Comparison of ENCODE assay signal across 1 cellular context in the genomic region with DNA sequence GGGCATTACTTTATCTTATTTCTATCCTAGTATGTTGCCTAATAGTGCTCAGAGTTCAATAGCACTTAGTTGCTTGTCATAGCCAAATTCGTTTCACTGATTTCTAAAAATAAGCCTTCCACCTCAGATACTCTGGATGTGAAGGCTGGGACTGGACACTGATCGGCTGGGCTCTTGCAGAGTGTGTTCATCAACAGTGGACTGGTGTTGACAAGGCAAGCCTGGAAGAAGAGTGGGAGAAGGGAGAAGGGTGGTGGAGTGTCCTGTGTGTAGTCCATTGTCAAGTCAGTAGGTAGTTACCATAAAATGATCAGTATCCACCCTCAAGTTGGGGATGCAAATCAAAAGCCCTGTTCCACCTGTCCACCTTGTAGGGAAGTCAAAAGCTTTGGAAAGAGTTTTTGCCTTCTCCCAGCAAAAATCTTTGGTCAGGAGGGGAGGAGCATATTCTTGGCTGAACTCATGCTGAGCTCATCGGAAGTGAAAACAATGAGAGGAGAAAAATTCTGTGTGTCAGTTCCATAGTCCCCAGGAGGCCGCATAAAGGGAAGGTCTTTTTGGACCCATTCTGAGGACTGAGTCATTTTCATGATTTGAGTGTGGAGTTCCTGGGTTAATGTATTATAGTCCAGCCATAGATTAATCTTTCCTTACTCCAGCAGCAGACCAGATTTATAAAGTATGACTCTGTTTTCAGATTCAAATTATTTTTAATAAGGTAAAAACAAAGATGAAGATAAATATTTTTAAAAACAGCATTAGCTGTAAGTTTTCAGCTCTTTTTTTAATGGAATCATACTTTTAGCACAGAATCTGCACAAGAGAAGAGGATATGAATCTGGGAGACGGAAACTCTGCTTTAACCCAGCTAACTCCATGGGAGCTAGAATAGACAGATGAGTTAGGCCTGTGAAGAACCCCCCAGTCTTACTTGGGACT.
A peak's percentile ranks its signal among the peaks of the same experiment; 100 is the strongest.
TF ChIP-seq lines count a peak whose summit lies in the region.

No MANE protein-coding gene starts in this region.

TF ChIP-seq in HepG2, 621 proteins besides CTCF, POLR2A, EP300 and RAD21 (continued from another document and continues in another):
- TF ChIP-seq, protein P1, sequence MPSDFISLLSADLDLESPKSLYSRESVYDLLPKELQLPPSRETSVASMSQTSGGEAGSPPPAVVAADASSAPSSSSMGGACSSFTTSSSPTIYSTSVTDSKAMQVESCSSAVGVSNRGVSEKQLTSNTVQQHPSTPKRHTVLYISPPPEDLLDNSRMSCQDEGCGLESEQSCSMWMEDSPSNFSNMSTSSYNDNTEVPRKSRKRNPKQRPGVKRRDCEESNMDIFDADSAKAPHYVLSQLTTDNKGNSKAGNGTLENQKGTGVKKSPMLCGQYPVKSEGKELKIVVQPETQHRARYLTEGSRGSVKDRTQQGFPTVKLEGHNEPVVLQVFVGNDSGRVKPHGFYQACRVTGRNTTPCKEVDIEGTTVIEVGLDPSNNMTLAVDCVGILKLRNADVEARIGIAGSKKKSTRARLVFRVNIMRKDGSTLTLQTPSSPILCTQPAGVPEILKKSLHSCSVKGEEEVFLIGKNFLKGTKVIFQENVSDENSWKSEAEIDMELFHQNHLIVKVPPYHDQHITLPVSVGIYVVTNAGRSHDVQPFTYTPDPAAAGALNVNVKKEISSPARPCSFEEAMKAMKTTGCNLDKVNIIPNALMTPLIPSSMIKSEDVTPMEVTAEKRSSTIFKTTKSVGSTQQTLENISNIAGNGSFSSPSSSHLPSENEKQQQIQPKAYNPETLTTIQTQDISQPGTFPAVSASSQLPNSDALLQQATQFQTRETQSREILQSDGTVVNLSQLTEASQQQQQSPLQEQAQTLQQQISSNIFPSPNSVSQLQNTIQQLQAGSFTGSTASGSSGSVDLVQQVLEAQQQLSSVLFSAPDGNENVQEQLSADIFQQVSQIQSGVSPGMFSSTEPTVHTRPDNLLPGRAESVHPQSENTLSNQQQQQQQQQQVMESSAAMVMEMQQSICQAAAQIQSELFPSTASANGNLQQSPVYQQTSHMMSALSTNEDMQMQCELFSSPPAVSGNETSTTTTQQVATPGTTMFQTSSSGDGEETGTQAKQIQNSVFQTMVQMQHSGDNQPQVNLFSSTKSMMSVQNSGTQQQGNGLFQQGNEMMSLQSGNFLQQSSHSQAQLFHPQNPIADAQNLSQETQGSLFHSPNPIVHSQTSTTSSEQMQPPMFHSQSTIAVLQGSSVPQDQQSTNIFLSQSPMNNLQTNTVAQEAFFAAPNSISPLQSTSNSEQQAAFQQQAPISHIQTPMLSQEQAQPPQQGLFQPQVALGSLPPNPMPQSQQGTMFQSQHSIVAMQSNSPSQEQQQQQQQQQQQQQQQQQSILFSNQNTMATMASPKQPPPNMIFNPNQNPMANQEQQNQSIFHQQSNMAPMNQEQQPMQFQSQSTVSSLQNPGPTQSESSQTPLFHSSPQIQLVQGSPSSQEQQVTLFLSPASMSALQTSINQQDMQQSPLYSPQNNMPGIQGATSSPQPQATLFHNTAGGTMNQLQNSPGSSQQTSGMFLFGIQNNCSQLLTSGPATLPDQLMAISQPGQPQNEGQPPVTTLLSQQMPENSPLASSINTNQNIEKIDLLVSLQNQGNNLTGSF (CRISPR knock-in tag; IDR thresholded peaks at IDR 0.05): no peak
- TF ChIP-seq CC2D1A (CRISPR knock-in tag; IDR thresholded peaks at IDR 0.05) (no peak), CEBPB (IDR thresholded peaks at IDR 0.05; ENCODE audit: borderline replicate concordance, low read depth, low read length) (peak; percentile 1; the same call in 1 of the 2 replicates), ZNF550 (CRISPR knock-in tag; IDR thresholded peaks at IDR 0.05; ENCODE audit: borderline replicate concordance) (no peak), ZNF235 (CRISPR knock-in tag; IDR thresholded peaks at IDR 0.05; ENCODE audit: borderline replicate concordance) (no peak), ZNF644 (CRISPR knock-in tag; IDR thresholded peaks at IDR 0.05; ENCODE audit: low read depth) (0 out of 2 replicates have a peak, but pooled peaks have one; percentile 25), SALL1 (CRISPR knock-in tag; IDR thresholded peaks at IDR 0.05) (peak; percentile 31; the same call in 1 of the 2 replicates), MEF2D (CRISPR knock-in tag; IDR thresholded peaks at IDR 0.05) (no peak), YEATS2 (CRISPR knock-in tag; IDR thresholded peaks at IDR 0.05; ENCODE audit: borderline replicate concordance) (peak; percentile 68; the same call in 1 of the 2 replicates), ZNF746 (CRISPR knock-in tag; IDR thresholded peaks at IDR 0.05) (no peak), FOXA1 (IDR thresholded peaks at IDR 0.05) (no peak), FOXA1 (CRISPR knock-in tag; IDR thresholded peaks at IDR 0.05) (peak; percentile 49), PTBP1 (IDR thresholded peaks at IDR 0.05; ENCODE audit: low read depth, low read length, poor library complexity, severe bottlenecking) (no peak), ELF3 (CRISPR knock-in tag; IDR thresholded peaks at IDR 0.05) (peak; percentile 38; the same call in 1 of the 2 replicates), AGO1 (IDR thresholded peaks at IDR 0.05; ENCODE audit: low read depth, low read length, poor library complexity, severe bottlenecking) (no peak), ZNF441 (CRISPR knock-in tag; IDR thresholded peaks at IDR 0.05; ENCODE audit: borderline replicate concordance) (no peak), RFX3 (CRISPR knock-in tag; IDR thresholded peaks at IDR 0.05) (no peak), ERF (CRISPR knock-in tag; IDR thresholded peaks at IDR 0.05) (0 out of 2 replicates have a peak, but pooled peaks have one; percentile 38), THAP11 (CRISPR knock-in tag; IDR thresholded peaks at IDR 0.05) (peak; percentile 61), ATRX (CRISPR knock-in tag; IDR thresholded peaks at IDR 0.05; ENCODE audit: borderline replicate concordance) (no peak)
- TF ChIP-seq, protein P2, sequence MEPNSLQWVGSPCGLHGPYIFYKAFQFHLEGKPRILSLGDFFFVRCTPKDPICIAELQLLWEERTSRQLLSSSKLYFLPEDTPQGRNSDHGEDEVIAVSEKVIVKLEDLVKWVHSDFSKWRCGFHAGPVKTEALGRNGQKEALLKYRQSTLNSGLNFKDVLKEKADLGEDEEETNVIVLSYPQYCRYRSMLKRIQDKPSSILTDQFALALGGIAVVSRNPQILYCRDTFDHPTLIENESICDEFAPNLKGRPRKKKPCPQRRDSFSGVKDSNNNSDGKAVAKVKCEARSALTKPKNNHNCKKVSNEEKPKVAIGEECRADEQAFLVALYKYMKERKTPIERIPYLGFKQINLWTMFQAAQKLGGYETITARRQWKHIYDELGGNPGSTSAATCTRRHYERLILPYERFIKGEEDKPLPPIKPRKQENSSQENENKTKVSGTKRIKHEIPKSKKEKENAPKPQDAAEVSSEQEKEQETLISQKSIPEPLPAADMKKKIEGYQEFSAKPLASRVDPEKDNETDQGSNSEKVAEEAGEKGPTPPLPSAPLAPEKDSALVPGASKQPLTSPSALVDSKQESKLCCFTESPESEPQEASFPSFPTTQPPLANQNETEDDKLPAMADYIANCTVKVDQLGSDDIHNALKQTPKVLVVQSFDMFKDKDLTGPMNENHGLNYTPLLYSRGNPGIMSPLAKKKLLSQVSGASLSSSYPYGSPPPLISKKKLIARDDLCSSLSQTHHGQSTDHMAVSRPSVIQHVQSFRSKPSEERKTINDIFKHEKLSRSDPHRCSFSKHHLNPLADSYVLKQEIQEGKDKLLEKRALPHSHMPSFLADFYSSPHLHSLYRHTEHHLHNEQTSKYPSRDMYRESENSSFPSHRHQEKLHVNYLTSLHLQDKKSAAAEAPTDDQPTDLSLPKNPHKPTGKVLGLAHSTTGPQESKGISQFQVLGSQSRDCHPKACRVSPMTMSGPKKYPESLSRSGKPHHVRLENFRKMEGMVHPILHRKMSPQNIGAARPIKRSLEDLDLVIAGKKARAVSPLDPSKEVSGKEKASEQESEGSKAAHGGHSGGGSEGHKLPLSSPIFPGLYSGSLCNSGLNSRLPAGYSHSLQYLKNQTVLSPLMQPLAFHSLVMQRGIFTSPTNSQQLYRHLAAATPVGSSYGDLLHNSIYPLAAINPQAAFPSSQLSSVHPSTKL (CRISPR knock-in tag; IDR thresholded peaks at IDR 0.05): peak; percentile 56; the same call in 1 of the 2 replicates
- TF ChIP-seq, protein P3, sequence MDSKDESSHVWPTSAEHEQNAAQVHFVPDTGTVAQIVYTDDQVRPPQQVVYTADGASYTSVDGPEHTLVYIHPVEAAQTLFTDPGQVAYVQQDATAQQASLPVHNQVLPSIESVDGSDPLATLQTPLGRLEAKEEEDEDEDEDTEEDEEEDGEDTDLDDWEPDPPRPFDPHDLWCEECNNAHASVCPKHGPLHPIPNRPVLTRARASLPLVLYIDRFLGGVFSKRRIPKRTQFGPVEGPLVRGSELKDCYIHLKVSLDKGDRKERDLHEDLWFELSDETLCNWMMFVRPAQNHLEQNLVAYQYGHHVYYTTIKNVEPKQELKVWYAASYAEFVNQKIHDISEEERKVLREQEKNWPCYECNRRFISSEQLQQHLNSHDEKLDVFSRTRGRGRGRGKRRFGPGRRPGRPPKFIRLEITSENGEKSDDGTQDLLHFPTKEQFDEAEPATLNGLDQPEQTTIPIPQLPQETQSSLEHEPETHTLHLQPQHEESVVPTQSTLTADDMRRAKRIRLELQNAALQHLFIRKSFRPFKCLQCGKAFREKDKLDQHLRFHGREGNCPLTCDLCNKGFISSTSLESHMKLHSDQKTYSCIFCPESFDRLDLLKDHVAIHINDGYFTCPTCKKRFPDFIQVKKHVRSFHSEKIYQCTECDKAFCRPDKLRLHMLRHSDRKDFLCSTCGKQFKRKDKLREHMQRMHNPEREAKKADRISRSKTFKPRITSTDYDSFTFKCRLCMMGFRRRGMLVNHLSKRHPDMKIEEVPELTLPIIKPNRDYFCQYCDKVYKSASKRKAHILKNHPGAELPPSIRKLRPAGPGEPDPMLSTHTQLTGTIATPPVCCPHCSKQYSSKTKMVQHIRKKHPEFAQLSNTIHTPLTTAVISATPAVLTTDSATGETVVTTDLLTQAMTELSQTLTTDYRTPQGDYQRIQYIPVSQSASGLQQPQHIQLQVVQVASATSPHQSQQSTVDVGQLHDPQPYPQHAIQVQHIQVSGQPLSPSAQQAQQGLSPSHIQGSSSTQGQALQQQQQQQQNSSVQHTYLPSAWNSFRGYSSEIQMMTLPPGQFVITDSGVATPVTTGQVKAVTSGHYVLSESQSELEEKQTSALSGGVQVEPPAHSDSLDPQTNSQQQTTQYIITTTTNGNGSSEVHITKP (CRISPR knock-in tag; IDR thresholded peaks at IDR 0.05; ENCODE audit: low read depth): no peak
- TF ChIP-seq, protein P4, sequence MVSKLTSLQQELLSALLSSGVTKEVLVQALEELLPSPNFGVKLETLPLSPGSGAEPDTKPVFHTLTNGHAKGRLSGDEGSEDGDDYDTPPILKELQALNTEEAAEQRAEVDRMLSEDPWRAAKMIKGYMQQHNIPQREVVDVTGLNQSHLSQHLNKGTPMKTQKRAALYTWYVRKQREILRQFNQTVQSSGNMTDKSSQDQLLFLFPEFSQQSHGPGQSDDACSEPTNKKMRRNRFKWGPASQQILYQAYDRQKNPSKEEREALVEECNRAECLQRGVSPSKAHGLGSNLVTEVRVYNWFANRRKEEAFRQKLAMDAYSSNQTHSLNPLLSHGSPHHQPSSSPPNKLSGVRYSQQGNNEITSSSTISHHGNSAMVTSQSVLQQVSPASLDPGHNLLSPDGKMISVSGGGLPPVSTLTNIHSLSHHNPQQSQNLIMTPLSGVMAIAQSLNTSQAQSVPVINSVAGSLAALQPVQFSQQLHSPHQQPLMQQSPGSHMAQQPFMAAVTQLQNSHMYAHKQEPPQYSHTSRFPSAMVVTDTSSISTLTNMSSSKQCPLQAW (CRISPR knock-in tag; IDR thresholded peaks at IDR 0.05): no peak
- TF ChIP-seq, protein P5, sequence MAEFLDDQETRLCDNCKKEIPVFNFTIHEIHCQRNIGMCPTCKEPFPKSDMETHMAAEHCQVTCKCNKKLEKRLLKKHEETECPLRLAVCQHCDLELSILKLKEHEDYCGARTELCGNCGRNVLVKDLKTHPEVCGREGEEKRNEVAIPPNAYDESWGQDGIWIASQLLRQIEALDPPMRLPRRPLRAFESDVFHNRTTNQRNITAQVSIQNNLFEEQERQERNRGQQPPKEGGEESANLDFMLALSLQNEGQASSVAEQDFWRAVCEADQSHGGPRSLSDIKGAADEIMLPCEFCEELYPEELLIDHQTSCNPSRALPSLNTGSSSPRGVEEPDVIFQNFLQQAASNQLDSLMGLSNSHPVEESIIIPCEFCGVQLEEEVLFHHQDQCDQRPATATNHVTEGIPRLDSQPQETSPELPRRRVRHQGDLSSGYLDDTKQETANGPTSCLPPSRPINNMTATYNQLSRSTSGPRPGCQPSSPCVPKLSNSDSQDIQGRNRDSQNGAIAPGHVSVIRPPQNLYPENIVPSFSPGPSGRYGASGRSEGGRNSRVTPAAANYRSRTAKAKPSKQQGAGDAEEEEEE (CRISPR knock-in tag; IDR thresholded peaks at IDR 0.05; ENCODE audit: borderline replicate concordance): no peak
- TF ChIP-seq, protein P6, sequence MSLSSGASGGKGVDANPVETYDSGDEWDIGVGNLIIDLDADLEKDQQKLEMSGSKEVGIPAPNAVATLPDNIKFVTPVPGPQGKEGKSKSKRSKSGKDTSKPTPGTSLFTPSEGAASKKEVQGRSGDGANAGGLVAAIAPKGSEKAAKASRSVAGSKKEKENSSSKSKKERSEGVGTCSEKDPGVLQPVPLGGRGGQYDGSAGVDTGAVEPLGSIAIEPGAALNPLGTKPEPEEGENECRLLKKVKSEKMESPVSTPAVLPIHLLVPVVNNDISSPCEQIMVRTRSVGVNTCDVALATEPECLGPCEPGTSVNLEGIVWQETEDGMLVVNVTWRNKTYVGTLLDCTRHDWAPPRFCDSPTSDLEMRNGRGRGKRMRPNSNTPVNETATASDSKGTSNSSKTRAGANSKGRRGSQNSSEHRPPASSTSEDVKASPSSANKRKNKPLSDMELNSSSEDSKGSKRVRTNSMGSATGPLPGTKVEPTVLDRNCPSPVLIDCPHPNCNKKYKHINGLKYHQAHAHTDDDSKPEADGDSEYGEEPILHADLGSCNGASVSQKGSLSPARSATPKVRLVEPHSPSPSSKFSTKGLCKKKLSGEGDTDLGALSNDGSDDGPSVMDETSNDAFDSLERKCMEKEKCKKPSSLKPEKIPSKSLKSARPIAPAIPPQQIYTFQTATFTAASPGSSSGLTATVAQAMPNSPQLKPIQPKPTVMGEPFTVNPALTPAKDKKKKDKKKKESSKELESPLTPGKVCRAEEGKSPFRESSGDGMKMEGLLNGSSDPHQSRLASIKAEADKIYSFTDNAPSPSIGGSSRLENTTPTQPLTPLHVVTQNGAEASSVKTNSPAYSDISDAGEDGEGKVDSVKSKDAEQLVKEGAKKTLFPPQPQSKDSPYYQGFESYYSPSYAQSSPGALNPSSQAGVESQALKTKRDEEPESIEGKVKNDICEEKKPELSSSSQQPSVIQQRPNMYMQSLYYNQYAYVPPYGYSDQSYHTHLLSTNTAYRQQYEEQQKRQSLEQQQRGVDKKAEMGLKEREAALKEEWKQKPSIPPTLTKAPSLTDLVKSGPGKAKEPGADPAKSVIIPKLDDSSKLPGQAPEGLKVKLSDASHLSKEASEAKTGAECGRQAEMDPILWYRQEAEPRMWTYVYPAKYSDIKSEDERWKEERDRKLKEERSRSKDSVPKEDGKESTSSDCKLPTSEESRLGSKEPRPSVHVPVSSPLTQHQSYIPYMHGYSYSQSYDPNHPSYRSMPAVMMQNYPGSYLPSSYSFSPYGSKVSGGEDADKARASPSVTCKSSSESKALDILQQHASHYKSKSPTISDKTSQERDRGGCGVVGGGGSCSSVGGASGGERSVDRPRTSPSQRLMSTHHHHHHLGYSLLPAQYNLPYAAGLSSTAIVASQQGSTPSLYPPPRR (CRISPR knock-in tag; IDR thresholded peaks at IDR 0.05; ENCODE audit: borderline replicate concordance): no peak
